1 cellular context compared by ENCODE assay signal in the genomic region with DNA sequence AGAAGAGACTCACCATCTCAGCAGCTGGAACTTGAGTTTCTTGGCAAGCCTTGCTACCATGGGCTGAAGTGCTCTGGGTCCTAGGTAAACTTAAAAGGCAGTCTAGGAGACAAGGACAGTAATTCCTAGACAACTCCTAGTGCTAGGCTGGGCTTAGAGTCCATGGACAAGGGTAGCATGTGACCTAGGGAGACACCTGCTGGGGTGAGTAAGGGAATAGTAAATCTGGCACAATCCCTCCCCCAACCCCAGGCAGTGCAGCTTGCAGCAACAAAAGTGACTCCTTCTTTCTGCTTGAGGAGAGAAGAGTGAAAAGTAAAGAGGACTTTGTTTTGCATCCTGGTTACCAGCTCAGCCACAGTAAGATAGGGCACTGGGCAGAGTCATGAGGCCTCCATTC.
TF ChIP-seq lines count a peak whose summit lies in the region.

No MANE protein-coding gene starts in this region.

TF ChIP-seq in HCT116, 20 proteins besides CTCF, POLR2A, EP300 and RAD21 (continued from another document):
- TF ChIP-seq, protein P1, sequence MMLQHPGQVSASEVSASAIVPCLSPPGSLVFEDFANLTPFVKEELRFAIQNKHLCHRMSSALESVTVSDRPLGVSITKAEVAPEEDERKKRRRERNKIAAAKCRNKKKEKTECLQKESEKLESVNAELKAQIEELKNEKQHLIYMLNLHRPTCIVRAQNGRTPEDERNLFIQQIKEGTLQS (IDR thresholded peaks at IDR 0.05) = no peak
- no peak for TF ChIP-seq YY1 (IDR thresholded peaks at IDR 0.05; ENCODE audit: extremely low read depth, insufficient replicate concordance, low read depth, low read length)
